Comparison of ENCODE assay signal across 1 cellular context in the genomic region with DNA sequence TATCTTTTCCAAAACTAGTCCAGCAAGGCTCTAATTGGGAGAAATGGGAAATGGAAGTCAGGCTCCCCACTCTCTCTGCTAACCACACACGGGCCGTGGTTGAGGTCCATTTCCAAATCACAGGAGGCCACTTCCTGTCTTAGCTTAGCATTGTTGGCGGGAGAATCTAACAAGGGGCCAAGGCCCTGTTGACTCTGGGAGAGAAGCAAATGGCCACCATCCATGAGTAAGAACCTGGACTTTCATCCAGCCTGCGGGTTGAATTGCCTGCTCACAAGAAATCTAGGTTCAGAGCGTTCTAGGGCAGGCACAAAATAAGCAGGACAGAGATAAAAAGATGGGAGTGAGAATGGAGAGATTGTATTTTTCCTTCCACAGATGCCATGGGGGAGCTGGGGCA.
A peak's percentile ranks its signal among the peaks of the same experiment; 100 is the strongest.
TF ChIP-seq lines count a peak whose summit lies in the region.

No MANE protein-coding gene starts in this region.

TF ChIP-seq in HepG2, 621 proteins besides CTCF, POLR2A, EP300 and RAD21 (continued from another document and continues in another):
- TF ChIP-seq, protein P1, sequence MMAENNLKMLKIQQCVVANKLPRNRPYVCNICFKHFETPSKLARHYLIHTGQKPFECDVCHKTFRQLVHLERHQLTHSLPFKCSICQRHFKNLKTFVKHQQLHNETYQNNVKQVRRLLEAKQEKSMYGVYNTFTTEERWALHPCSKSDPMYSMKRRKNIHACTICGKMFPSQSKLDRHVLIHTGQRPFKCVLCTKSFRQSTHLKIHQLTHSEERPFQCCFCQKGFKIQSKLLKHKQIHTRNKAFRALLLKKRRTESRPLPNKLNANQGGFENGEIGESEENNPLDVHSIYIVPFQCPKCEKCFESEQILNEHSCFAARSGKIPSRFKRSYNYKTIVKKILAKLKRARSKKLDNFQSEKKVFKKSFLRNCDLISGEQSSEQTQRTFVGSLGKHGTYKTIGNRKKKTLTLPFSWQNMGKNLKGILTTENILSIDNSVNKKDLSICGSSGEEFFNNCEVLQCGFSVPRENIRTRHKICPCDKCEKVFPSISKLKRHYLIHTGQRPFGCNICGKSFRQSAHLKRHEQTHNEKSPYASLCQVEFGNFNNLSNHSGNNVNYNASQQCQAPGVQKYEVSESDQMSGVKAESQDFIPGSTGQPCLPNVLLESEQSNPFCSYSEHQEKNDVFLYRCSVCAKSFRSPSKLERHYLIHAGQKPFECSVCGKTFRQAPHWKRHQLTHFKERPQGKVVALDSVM (CRISPR knock-in tag; IDR thresholded peaks at IDR 0.05), result no peak
- no peak for TF ChIP-seq SOX5 (CRISPR knock-in tag; IDR thresholded peaks at IDR 0.05; ENCODE audit: borderline replicate concordance)
- TF ChIP-seq PHF20 (CRISPR knock-in tag; IDR thresholded peaks at IDR 0.05), result no peak
- no peak for TF ChIP-seq TRIM24 (CRISPR knock-in tag; IDR thresholded peaks at IDR 0.05)
- 0 out of 2 replicates have a peak, but pooled peaks have one; percentile 42 for TF ChIP-seq FOXA3 (CRISPR knock-in tag; IDR thresholded peaks at IDR 0.05)
- no peak for TF ChIP-seq ZNF546 (CRISPR knock-in tag; conservative IDR thresholded peaks at IDR 0.05)
- TF ChIP-seq, protein P2, sequence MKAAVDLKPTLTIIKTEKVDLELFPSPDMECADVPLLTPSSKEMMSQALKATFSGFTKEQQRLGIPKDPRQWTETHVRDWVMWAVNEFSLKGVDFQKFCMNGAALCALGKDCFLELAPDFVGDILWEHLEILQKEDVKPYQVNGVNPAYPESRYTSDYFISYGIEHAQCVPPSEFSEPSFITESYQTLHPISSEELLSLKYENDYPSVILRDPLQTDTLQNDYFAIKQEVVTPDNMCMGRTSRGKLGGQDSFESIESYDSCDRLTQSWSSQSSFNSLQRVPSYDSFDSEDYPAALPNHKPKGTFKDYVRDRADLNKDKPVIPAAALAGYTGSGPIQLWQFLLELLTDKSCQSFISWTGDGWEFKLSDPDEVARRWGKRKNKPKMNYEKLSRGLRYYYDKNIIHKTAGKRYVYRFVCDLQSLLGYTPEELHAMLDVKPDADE (CRISPR knock-in tag; IDR thresholded peaks at IDR 0.05), result no peak
- TF ChIP-seq, protein P3, sequence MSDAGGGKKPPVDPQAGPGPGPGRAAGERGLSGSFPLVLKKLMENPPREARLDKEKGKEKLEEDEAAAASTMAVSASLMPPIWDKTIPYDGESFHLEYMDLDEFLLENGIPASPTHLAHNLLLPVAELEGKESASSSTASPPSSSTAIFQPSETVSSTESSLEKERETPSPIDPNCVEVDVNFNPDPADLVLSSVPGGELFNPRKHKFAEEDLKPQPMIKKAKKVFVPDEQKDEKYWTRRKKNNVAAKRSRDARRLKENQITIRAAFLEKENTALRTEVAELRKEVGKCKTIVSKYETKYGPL (CRISPR knock-in tag; IDR thresholded peaks at IDR 0.05), result no peak
- TF ChIP-seq, protein P4, sequence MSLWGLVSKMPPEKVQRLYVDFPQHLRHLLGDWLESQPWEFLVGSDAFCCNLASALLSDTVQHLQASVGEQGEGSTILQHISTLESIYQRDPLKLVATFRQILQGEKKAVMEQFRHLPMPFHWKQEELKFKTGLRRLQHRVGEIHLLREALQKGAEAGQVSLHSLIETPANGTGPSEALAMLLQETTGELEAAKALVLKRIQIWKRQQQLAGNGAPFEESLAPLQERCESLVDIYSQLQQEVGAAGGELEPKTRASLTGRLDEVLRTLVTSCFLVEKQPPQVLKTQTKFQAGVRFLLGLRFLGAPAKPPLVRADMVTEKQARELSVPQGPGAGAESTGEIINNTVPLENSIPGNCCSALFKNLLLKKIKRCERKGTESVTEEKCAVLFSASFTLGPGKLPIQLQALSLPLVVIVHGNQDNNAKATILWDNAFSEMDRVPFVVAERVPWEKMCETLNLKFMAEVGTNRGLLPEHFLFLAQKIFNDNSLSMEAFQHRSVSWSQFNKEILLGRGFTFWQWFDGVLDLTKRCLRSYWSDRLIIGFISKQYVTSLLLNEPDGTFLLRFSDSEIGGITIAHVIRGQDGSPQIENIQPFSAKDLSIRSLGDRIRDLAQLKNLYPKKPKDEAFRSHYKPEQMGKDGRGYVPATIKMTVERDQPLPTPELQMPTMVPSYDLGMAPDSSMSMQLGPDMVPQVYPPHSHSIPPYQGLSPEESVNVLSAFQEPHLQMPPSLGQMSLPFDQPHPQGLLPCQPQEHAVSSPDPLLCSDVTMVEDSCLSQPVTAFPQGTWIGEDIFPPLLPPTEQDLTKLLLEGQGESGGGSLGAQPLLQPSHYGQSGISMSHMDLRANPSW (CRISPR knock-in tag; IDR thresholded peaks at IDR 0.05; ENCODE audit: borderline replicate concordance), result no peak
- no peak for TF ChIP-seq ZNF510 (CRISPR knock-in tag; IDR thresholded peaks at IDR 0.05; ENCODE audit: low read depth)
- TF ChIP-seq TOE1 (CRISPR knock-in tag; IDR thresholded peaks at IDR 0.05), result no peak
- TF ChIP-seq, protein P5, sequence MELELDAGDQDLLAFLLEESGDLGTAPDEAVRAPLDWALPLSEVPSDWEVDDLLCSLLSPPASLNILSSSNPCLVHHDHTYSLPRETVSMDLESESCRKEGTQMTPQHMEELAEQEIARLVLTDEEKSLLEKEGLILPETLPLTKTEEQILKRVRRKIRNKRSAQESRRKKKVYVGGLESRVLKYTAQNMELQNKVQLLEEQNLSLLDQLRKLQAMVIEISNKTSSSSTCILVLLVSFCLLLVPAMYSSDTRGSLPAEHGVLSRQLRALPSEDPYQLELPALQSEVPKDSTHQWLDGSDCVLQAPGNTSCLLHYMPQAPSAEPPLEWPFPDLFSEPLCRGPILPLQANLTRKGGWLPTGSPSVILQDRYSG (CRISPR knock-in tag; IDR thresholded peaks at IDR 0.05), result no peak
- TF ChIP-seq ZBTB3 (CRISPR knock-in tag; IDR thresholded peaks at IDR 0.05; ENCODE audit: borderline replicate concordance, low read depth), result no peak
- TF ChIP-seq FOXP1 (IDR thresholded peaks at IDR 0.05), result no peak
- no peak for TF ChIP-seq FOXP1 (CRISPR knock-in tag; IDR thresholded peaks at IDR 0.05)
- TF ChIP-seq MED1 (CRISPR knock-in tag; IDR thresholded peaks at IDR 0.05), result no peak; the same call in 1 of the 2 replicates
- peak; percentile 24; the same call in 1 of the 2 replicates for TF ChIP-seq ELF1 (CRISPR knock-in tag; IDR thresholded peaks at IDR 0.05)
- TF ChIP-seq, protein P6, sequence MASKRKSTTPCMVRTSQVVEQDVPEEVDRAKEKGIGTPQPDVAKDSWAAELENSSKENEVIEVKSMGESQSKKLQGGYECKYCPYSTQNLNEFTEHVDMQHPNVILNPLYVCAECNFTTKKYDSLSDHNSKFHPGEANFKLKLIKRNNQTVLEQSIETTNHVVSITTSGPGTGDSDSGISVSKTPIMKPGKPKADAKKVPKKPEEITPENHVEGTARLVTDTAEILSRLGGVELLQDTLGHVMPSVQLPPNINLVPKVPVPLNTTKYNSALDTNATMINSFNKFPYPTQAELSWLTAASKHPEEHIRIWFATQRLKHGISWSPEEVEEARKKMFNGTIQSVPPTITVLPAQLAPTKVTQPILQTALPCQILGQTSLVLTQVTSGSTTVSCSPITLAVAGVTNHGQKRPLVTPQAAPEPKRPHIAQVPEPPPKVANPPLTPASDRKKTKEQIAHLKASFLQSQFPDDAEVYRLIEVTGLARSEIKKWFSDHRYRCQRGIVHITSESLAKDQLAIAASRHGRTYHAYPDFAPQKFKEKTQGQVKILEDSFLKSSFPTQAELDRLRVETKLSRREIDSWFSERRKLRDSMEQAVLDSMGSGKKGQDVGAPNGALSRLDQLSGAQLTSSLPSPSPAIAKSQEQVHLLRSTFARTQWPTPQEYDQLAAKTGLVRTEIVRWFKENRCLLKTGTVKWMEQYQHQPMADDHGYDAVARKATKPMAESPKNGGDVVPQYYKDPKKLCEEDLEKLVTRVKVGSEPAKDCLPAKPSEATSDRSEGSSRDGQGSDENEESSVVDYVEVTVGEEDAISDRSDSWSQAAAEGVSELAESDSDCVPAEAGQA (IDR thresholded peaks at IDR 0.05; ENCODE audit: low read depth), result no peak; the same call in 1 of the 2 replicates
- TF ChIP-seq, protein P6 (CRISPR knock-in tag; IDR thresholded peaks at IDR 0.05; ENCODE audit: borderline replicate concordance), result no peak
- TF ChIP-seq ZNF337 (CRISPR knock-in tag; IDR thresholded peaks at IDR 0.05; ENCODE audit: borderline replicate concordance, low read depth), result no peak
- TF ChIP-seq SPEN (CRISPR knock-in tag; IDR thresholded peaks at IDR 0.05; ENCODE audit: low read depth), result no peak
- no peak for TF ChIP-seq TARDBP (CRISPR knock-in tag; IDR thresholded peaks at IDR 0.05)
- TF ChIP-seq PRMT3 (CRISPR knock-in tag; IDR thresholded peaks at IDR 0.05; ENCODE audit: borderline replicate concordance, low read depth), result no peak
- no peak for TF ChIP-seq MATR3 (CRISPR knock-in tag; IDR thresholded peaks at IDR 0.05)
- TF ChIP-seq ATM (IDR thresholded peaks at IDR 0.05; ENCODE audit: borderline replicate concordance), result no peak
- TF ChIP-seq, protein P7, sequence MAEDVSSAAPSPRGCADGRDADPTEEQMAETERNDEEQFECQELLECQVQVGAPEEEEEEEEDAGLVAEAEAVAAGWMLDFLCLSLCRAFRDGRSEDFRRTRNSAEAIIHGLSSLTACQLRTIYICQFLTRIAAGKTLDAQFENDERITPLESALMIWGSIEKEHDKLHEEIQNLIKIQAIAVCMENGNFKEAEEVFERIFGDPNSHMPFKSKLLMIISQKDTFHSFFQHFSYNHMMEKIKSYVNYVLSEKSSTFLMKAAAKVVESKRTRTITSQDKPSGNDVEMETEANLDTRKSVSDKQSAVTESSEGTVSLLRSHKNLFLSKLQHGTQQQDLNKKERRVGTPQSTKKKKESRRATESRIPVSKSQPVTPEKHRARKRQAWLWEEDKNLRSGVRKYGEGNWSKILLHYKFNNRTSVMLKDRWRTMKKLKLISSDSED (CRISPR knock-in tag; IDR thresholded peaks at IDR 0.05), result no peak
- TF ChIP-seq SCMH1 (CRISPR knock-in tag; IDR thresholded peaks at IDR 0.05; ENCODE audit: borderline replicate concordance), result no peak
- TF ChIP-seq, protein P8, sequence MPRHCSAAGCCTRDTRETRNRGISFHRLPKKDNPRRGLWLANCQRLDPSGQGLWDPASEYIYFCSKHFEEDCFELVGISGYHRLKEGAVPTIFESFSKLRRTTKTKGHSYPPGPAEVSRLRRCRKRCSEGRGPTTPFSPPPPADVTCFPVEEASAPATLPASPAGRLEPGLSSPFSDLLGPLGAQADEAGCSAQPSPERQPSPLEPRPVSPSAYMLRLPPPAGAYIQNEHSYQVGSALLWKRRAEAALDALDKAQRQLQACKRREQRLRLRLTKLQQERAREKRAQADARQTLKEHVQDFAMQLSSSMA (CRISPR knock-in tag; IDR thresholded peaks at IDR 0.05), result no peak
- TF ChIP-seq NFKB2 (CRISPR knock-in tag; IDR thresholded peaks at IDR 0.05; ENCODE audit: borderline replicate concordance), result no peak
- TF ChIP-seq SRF (IDR thresholded peaks at IDR 0.05; ENCODE audit: low read depth, low read length), result no peak
- TF ChIP-seq, protein P9, sequence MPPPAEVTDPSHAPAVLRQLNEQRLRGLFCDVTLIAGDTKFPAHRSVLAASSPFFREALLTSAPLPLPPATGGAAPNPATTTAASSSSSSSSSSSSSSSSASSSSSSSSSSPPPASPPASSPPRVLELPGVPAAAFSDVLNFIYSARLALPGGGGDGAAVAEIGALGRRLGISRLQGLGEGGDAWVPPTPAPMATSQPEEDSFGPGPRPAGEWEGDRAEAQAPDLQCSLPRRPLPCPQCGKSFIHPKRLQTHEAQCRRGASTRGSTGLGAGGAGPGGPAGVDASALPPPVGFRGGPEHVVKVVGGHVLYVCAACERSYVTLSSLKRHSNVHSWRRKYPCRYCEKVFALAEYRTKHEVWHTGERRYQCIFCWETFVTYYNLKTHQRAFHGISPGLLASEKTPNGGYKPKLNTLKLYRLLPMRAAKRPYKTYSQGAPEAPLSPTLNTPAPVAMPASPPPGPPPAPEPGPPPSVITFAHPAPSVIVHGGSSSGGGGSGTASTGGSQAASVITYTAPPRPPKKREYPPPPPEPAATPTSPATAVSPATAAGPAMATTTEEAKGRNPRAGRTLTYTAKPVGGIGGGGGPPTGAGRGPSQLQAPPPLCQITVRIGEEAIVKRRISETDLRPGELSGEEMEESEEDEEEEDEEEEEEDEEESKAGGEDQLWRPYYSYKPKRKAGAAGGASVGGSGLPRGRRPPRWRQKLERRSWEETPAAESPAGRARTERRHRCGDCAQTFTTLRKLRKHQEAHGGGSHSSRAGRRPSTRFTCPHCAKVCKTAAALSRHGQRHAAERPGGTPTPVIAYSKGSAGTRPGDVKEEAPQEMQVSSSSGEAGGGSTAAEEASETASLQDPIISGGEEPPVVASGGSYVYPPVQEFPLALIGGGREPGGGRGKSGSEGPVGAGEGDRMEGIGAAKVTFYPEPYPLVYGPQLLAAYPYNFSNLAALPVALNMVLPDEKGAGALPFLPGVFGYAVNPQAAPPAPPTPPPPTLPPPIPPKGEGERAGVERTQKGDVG (CRISPR knock-in tag; IDR thresholded peaks at IDR 0.05; ENCODE audit: borderline replicate concordance), result peak; percentile 82; the same call in 1 of the 2 replicates
- TF ChIP-seq, protein P10, sequence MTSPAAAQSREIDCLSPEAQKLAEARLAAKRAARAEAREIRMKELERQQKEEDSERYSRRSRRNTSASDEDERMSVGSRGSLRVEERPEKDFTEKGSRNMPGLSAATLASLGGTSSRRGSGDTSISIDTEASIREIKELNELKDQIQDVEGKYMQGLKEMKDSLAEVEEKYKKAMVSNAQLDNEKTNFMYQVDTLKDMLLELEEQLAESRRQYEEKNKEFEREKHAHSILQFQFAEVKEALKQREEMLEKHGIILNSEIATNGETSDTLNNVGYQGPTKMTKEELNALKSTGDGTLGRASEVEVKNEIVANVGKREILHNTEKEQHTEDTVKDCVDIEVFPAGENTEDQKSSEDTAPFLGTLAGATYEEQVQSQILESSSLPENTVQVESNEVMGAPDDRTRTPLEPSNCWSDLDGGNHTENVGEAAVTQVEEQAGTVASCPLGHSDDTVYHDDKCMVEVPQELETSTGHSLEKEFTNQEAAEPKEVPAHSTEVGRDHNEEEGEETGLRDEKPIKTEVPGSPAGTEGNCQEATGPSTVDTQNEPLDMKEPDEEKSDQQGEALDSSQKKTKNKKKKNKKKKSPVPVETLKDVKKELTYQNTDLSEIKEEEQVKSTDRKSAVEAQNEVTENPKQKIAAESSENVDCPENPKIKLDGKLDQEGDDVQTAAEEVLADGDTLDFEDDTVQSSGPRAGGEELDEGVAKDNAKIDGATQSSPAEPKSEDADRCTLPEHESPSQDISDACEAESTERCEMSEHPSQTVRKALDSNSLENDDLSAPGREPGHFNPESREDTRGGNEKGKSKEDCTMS (CRISPR knock-in tag; conservative IDR thresholded peaks at IDR 0.05), result no peak
- no peak for TF ChIP-seq ZBTB20 (CRISPR knock-in tag; IDR thresholded peaks at IDR 0.05; ENCODE audit: borderline replicate concordance, low read depth)
